Comparison of ENCODE assay signal across 12 cellular contexts in the genomic region with DNA sequence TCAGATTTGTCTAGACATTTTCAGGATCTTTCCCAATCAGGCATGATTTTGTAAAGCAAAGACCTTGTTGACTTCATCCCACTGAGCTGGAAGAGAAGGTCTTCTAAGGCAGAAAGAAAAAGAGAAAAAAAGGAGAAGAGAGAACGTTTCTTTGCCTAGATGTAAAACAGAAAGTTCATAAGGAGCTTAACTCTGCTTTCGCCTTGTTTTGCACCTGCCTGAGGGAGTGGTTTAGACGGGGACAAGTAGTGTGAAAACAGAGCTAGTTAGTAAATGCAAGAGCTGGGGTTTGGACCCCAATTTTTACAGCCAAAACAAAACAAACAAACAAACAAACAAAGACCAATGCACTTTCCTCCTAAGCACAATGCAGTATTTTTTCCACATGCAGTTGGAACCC.
A peak's percentile ranks its signal among the peaks of the same experiment; 100 is the strongest.
DNase-seq lines count a peak whose midpoint lies in the region; ATAC-seq, FAIRE-seq and TF ChIP-seq lines count a peak whose summit lies in the region.
"Had no signal": no experiment of that assay in that cellular context is flagged by ENCODE, and none has a peak within 500 bp of the region (broad histone marks: within the 10 kb centered on the region; RNA-seq: fewer than 3 reads in every experiment).

No MANE protein-coding gene starts in this region.

- CTCF ChIA-PET in activated CD8-positive, alpha-beta T cell treated with anti-CD3 and anti-CD28 coated beads, Interleukin-2, amount 10 ng/mL, durations not matched to agents 7 days and 5 days (lab: Charles Lee) = interaction anchor here (0.6 to 1.7 kb wide), 4 partner anchors 9 to 325 kb away, joined by 3 to 5 read pairs (median 3); no protein-coding TSS in a partner anchor
- CTCF ChIA-PET in HEK293T (lab: Yijun Ruan, JAX) = no interaction called here

- H3K27me3 Mint-ChIP-seq in activated CD8-positive, alpha-beta T cell treated with anti-CD3 and anti-CD28 coated beads, Interleukin-2, amount 10 ng/mL, durations not matched to agents 7 days and 5 days (ENCODE audit: low read depth) = no peaks in the 10 kb centered on the region

- peak; percentile 68 for FAIRE-seq in HTR-8/SVneo (lab: Jason Lieb, UNC)

- H3K36me3 Mint-ChIP-seq in activated CD8-positive, alpha-beta T cell treated with anti-CD3 and anti-CD28 coated beads, Interleukin-2, amount 10 ng/mL, durations not matched to agents 7 days and 5 days (ENCODE audit: low read depth) = no peaks in the 10 kb centered on the region

- H3K4me1 Mint-ChIP-seq in activated CD8-positive, alpha-beta T cell treated with anti-CD3 and anti-CD28 coated beads, Interleukin-2, amount 10 ng/mL, durations not matched to agents 7 days and 5 days (ENCODE audit: low read depth) = no peaks in the 10 kb centered on the region

- ATAC-seq in GM19351 (IDR thresholded peaks at IDR 0.05; ENCODE audit: unreplicated experiment) = peak; percentile 55
- no peak for ATAC-seq in right lobe of liver
- no peak for ATAC-seq in activated CD8-positive, alpha-beta T cell treated with anti-CD3 and anti-CD28 coated beads, Interleukin-2, amount 10 ng/mL, durations not matched to agents 7 days and 5 days

- H3K36me3 ChIP-seq in right lobe of liver (no peaks in the 10 kb centered on the region), tibial artery (no peaks in the 10 kb centered on the region)
- H3K36me3 ChIP-seq: neutrophil had no signal

- TF ChIP-seq CTCF in right lobe of liver (IDR thresholded peaks at IDR 0.05) (no peak), tibial artery (IDR thresholded peaks at IDR 0.05) (no peak)

- no peak overlapping the region for H3K4me3 ChIP-seq in right lobe of liver
- H3K4me3 ChIP-seq in tibial artery = no peak overlapping the region

- H3K9me3 ChIP-seq in right lobe of liver (no peaks in the 10 kb centered on the region), tibial artery (no peaks in the 10 kb centered on the region)
- H3K9me3 ChIP-seq: neutrophil had no signal

- H3K27ac ChIP-seq in right lobe of liver (peak overlapping the region; percentile 75 to 92 (median 76)), tibial artery (peak overlapping the region; percentile 29 to 54)
- H3K27ac ChIP-seq: neutrophil had no signal

- H3K4me1 ChIP-seq in right lobe of liver = peaks cover 3 to 53% (median 23%) of the 10 kb centered on the region in 4 donors
- peaks cover 0 to 63% (median 53%) of the 10 kb centered on the region in 4 donors for H3K4me1 ChIP-seq in tibial artery

- no peaks in the 10 kb centered on the region for H3K9me3 Mint-ChIP-seq in activated CD8-positive, alpha-beta T cell treated with anti-CD3 and anti-CD28 coated beads, Interleukin-2, amount 10 ng/mL, durations not matched to agents 7 days and 5 days (ENCODE audit: insufficient read depth)
- H3K9me3 Mint-ChIP-seq: activated naive CD4-positive, alpha-beta T cell treated with anti-CD3 and anti-CD28 coated beads for 36 hours had no signal

- TF ChIP-seq POLR2A in right lobe of liver (IDR thresholded peaks at IDR 0.05) = no peak

- intact Hi-C loops in right lobe of liver (cut with DNase I) = no loop called here
- intact Hi-C loops in tibial artery (cut with DNase I; ENCODE audit: low total_unique reads) = no loop called here

- 31% methylated on average over 3 of the region's 3 CpGs for WGBS in right lobe of liver (ENCODE audit: insufficient coverage, low coverage, low lambda C conversion rate, missing lambda C conversion rate)

- POLR2A ChIA-PET in activated CD8-positive, alpha-beta T cell treated with anti-CD3 and anti-CD28 coated beads, Interleukin-2, amount 10 ng/mL, durations not matched to agents 7 days and 5 days (lab: Charles Lee) = no interaction called here
- POLR2A ChIA-PET in HEK293T (lab: Yijun Ruan, JAX) = no interaction called here

- DNase-seq in HTR-8/SVneo (ENCODE audit: insufficient read length, low spot score) (no peak), right lobe of liver (no peak), tibial artery (no peak), cerebellum (ENCODE audit: low spot score) (no peak), HEK293T (ENCODE audit: extremely low spot score) (no peak)
- no peak for DNase-seq in activated CD8-positive, alpha-beta T cell treated with anti-CD3 and anti-CD28 coated beads, Interleukin-2, amount 10 ng/mL, durations not matched to agents 7 days and 5 days
- DNase-seq: activated CD4-positive, alpha-beta T cell treated with anti-CD3 and anti-CD28 coated beads for 1 hour; activated naive CD4-positive, alpha-beta T cell treated with anti-CD3 and anti-CD28 coated beads for 36 hours; EL; NCI-H2081 treated with DMSO at 0.1 percent for 48 hours had no signal

- no peaks in the 10 kb centered on the region for H3K27me3 ChIP-seq in right lobe of liver
- no peaks in the 10 kb centered on the region for H3K27me3 ChIP-seq in tibial artery
- H3K27me3 ChIP-seq: neutrophil had no signal

- H3K27ac Mint-ChIP-seq in activated CD8-positive, alpha-beta T cell treated with anti-CD3 and anti-CD28 coated beads, Interleukin-2, amount 10 ng/mL, durations not matched to agents 7 days and 5 days = no peak overlapping the region
- H3K27ac Mint-ChIP-seq: activated naive CD4-positive, alpha-beta T cell treated with anti-CD3 and anti-CD28 coated beads for 36 hours had no signal

- no peak overlapping the region for H3K4me3 Mint-ChIP-seq in activated CD8-positive, alpha-beta T cell treated with anti-CD3 and anti-CD28 coated beads, Interleukin-2, amount 10 ng/mL, durations not matched to agents 7 days and 5 days
- H3K4me3 Mint-ChIP-seq: activated naive CD4-positive, alpha-beta T cell treated with anti-CD3 and anti-CD28 coated beads for 36 hours had no signal

TF ChIP-seq in HEK293T, 16 proteins besides CTCF, POLR2A, EP300 and RAD21:
- TF ChIP-seq ZNF384 (IDR thresholded peaks at IDR 0.05) (no peak), TARDBP (IDR thresholded peaks at IDR 0.05) (no peak), HDGF (IDR thresholded peaks at IDR 0.05; ENCODE audit: borderline replicate concordance) (no peak), NFRKB (IDR thresholded peaks at IDR 0.05) (no peak), FOXA1 (IDR thresholded peaks at IDR 0.05) (no peak), LEF1 (IDR thresholded peaks at IDR 0.05; ENCODE audit: borderline replicate concordance) (no peak), ARNT (IDR thresholded peaks at IDR 0.05) (no peak), L3MBTL2 (conservative IDR thresholded peaks at IDR 0.05) (no peak), FOXK2 (IDR thresholded peaks at IDR 0.05) (no peak), BHLHE40 (IDR thresholded peaks at IDR 0.05; ENCODE audit: borderline replicate concordance) (no peak), SP1 (IDR thresholded peaks at IDR 0.05) (no peak), CTBP1 (IDR thresholded peaks at IDR 0.05; ENCODE audit: borderline replicate concordance) (no peak), SUZ12 (IDR thresholded peaks at IDR 0.05) (no peak), FOXM1 (IDR thresholded peaks at IDR 0.05; ENCODE audit: borderline replicate concordance) (no peak)
- TF ChIP-seq, protein P1, sequence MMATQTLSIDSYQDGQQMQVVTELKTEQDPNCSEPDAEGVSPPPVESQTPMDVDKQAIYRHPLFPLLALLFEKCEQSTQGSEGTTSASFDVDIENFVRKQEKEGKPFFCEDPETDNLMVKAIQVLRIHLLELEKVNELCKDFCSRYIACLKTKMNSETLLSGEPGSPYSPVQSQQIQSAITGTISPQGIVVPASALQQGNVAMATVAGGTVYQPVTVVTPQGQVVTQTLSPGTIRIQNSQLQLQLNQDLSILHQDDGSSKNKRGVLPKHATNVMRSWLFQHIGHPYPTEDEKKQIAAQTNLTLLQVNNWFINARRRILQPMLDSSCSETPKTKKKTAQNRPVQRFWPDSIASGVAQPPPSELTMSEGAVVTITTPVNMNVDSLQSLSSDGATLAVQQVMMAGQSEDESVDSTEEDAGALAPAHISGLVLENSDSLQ (IDR thresholded peaks at IDR 0.05) = no peak
